8 cellular contexts compared by ENCODE assay signal in the genomic region with DNA sequence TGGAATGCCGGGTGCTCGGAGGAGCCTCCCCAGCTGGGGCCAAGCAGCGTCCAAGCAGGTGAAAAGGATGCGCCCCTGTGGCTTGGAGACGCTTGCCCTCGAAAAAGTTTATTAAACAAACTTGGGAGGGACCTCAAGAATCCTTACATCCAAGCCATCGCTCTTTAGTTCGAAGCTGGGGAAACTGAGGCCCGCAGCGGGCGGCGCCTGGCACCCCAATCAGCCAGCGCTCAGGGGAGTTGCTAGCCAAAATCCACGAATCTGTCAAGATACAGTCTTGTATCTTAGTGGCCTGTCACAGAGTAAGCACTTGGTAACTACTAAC. TPM values are rescaled to one million over a fixed set of nuclear protein-coding genes. Genes with fewer than 3 reads are reported as not detected.
DNase-seq lines count a peak whose midpoint lies in the region; ATAC-seq and TF ChIP-seq lines count a peak whose summit lies in the region.

No MANE protein-coding gene starts in this region.

- DNase-seq in HFFc6 (no peak), glutamatergic neuron (no peak), amniotic stem cell (lab: John Stamatoyannopoulos, UW) (no peak), RKO (ENCODE audit: low spot score) (no peak)
- DNase-seq in activated CD4-positive, alpha-beta memory T cell treated with anti-CD3 and anti-CD28 coated beads, Interleukin-2, amount 10 ng/mL, durations not matched to agents 7 days and 5 days, result no peak
- DNase-seq in stimulated activated CD8-positive, alpha-beta memory T cell treated with anti-CD3 and anti-CD28 coated beads, Interleukin-4, amount 100 ng/mL, for 48 hours, result no peak

- peak overlapping the region in 6 of 7 experiments; percentile 41 to 82 (median 64) for H3K4me3 ChIP-seq in skin epidermis

- H3K4me1 Mint-ChIP-seq in HFFc6 (ENCODE audit: low read depth) (peaks cover 27% of the 10 kb centered on the region), glutamatergic neuron (ENCODE audit: low read depth, unreplicated experiment) (peaks cover 14% of the 10 kb centered on the region)
- H3K4me1 Mint-ChIP-seq in activated CD4-positive, alpha-beta memory T cell treated with anti-CD3 and anti-CD28 coated beads, Interleukin-2, amount 10 ng/mL, durations not matched to agents 7 days and 5 days, result peaks cover 32% of the 10 kb centered on the region

- no peak for ATAC-seq in GM21360 (IDR thresholded peaks at IDR 0.05; ENCODE audit: unreplicated experiment)

- H3K36me3 Mint-ChIP-seq in HFFc6 (ENCODE audit: low read depth), result peaks cover 16% of the 10 kb centered on the region
- H3K36me3 Mint-ChIP-seq in activated CD4-positive, alpha-beta memory T cell treated with anti-CD3 and anti-CD28 coated beads, Interleukin-2, amount 10 ng/mL, durations not matched to agents 7 days and 5 days (ENCODE audit: low read depth), result no peaks in the 10 kb centered on the region
- H3K36me3 Mint-ChIP-seq in glutamatergic neuron (ENCODE audit: unreplicated experiment), result no peaks in the 10 kb centered on the region

- POLR2A ChIA-PET in activated CD4-positive, alpha-beta memory T cell treated with anti-CD3 and anti-CD28 coated beads, Interleukin-2, amount 10 ng/mL, durations not matched to agents 7 days and 5 days (lab: Charles Lee), result interaction anchor here (0.6 to 2.3 kb wide), 9 partner anchors 15 to 403 kb away, joined by 3 to 27 read pairs (median 3); a partner anchor contains a TSS

- H3K27ac Mint-ChIP-seq in HFFc6, result no peak overlapping the region
- peak overlapping the region; percentile 63 for H3K27ac Mint-ChIP-seq in activated CD4-positive, alpha-beta memory T cell treated with anti-CD3 and anti-CD28 coated beads, Interleukin-2, amount 10 ng/mL, durations not matched to agents 7 days and 5 days
- no peak overlapping the region for H3K27ac Mint-ChIP-seq in glutamatergic neuron (ENCODE audit: unreplicated experiment)

- CTCF ChIA-PET in activated CD4-positive, alpha-beta memory T cell treated with anti-CD3 and anti-CD28 coated beads, Interleukin-2, amount 10 ng/mL, durations not matched to agents 7 days and 5 days (lab: Charles Lee), result interaction anchor here (0.7 to 5.6 kb wide), 33 partner anchors 8 to 404 kb away, joined by 3 to 128 read pairs (median 5); a partner anchor contains a TSS

- H3K27me3 Mint-ChIP-seq in HFFc6 (ENCODE audit: insufficient read depth) (peaks cover 4% of the 10 kb centered on the region), glutamatergic neuron (ENCODE audit: unreplicated experiment) (peaks cover 8% of the 10 kb centered on the region)
- H3K27me3 Mint-ChIP-seq in activated CD4-positive, alpha-beta memory T cell treated with anti-CD3 and anti-CD28 coated beads, Interleukin-2, amount 10 ng/mL, durations not matched to agents 7 days and 5 days, result peaks cover 22% of the 10 kb centered on the region

- H3K4me3 Mint-ChIP-seq in HFFc6, result peak overlapping the region; percentile 94
- H3K4me3 Mint-ChIP-seq in activated CD4-positive, alpha-beta memory T cell treated with anti-CD3 and anti-CD28 coated beads, Interleukin-2, amount 10 ng/mL, durations not matched to agents 7 days and 5 days, result peak overlapping the region; percentile 84
- peak overlapping the region; percentile 90 for H3K4me3 Mint-ChIP-seq in glutamatergic neuron (ENCODE audit: unreplicated experiment)

- peak overlapping the region in 16 of 21 experiments; percentile 24 to 91 (median 74) for H3K27ac ChIP-seq in skin epidermis

- TF ChIP-seq CTCF in HFFc6 (IDR thresholded peaks at IDR 0.05), result peak; percentile 52
- peak; percentile 56 for TF ChIP-seq CTCF in glutamatergic neuron (IDR thresholded peaks at IDR 0.05; ENCODE audit: partially characterized antibody, unreplicated experiment)

- no peaks in the 10 kb centered on the region for H3K9me3 Mint-ChIP-seq in HFFc6
- no peaks in the 10 kb centered on the region for H3K9me3 Mint-ChIP-seq in activated CD4-positive, alpha-beta memory T cell treated with anti-CD3 and anti-CD28 coated beads, Interleukin-2, amount 10 ng/mL, durations not matched to agents 7 days and 5 days
- peaks cover 2% of the 10 kb centered on the region for H3K9me3 Mint-ChIP-seq in glutamatergic neuron (ENCODE audit: unreplicated experiment)

RNA-seq across cellular contexts. Expression of a gene that starts 0.6 kb away (rescaled TPM):
- total RNA-seq in HFFc6 (2021; fragmentation: NEBNext Ultra II Directional; extraction: Animal tissue kit (Norgen Biotek cat#: 25700)), result 10 to 100 TPM; 18.0 to 28.9 (median 24.5) TPM
- total RNA-seq in activated CD4-positive, alpha-beta memory T cell treated with anti-CD3 and anti-CD28 coated beads, Interleukin-2, amount 10 ng/mL, durations not matched to agents 7 days and 5 days, result 1 to 10 TPM; 2.7 to 3.1 TPM
- total RNA-seq in glutamatergic neuron (ENCODE audit: unreplicated experiment), result 7.8 TPM

RNA-seq across cellular contexts. Expression of a gene that starts 15.2 kb away (rescaled TPM):
- total RNA-seq in HFFc6 (2021; fragmentation: NEBNext Ultra II Directional; extraction: Animal tissue kit (Norgen Biotek cat#: 25700)), result 10 to 100 TPM; 18.5 to 27.1 (median 23.9) TPM
- 10 to 100 TPM; 40.6 to 41.4 TPM for total RNA-seq in activated CD4-positive, alpha-beta memory T cell treated with anti-CD3 and anti-CD28 coated beads, Interleukin-2, amount 10 ng/mL, durations not matched to agents 7 days and 5 days
- total RNA-seq in glutamatergic neuron (ENCODE audit: unreplicated experiment), result 70.6 TPM

RNA-seq across cellular contexts. Expression of a gene that starts 23.9 kb away (rescaled TPM):
- 10 to 100 TPM; 17.7 to 46.5 (median 22.0) TPM for total RNA-seq in HFFc6 (2021; fragmentation: NEBNext Ultra II Directional; extraction: Animal tissue kit (Norgen Biotek cat#: 25700))
- not detected for total RNA-seq in activated CD4-positive, alpha-beta memory T cell treated with anti-CD3 and anti-CD28 coated beads, Interleukin-2, amount 10 ng/mL, durations not matched to agents 7 days and 5 days
- total RNA-seq in glutamatergic neuron (ENCODE audit: unreplicated experiment), result 37.7 TPM

RNA-seq across cellular contexts. Expression of a gene that starts 48.0 kb away (rescaled TPM):
- 1 to 10 TPM in 1 of 6 experiments, under 1 TPM in 5; 0.40 to 1.2 (median 0.73) TPM for total RNA-seq in HFFc6 (2021; fragmentation: NEBNext Ultra II Directional; extraction: Animal tissue kit (Norgen Biotek cat#: 25700))
- total RNA-seq in activated CD4-positive, alpha-beta memory T cell treated with anti-CD3 and anti-CD28 coated beads, Interleukin-2, amount 10 ng/mL, durations not matched to agents 7 days and 5 days, result under 1 TPM; 0.58 to 0.60 TPM
- total RNA-seq in glutamatergic neuron (ENCODE audit: unreplicated experiment), result 8.6 TPM

Comparison
In these comparisons a context has a peak if more than half of its experiments do, and no peak if none do; other contexts are left out.
1. RNA of a gene that starts 23.9 kb away (total RNA-seq): 37.7 TPM in glutamatergic neuron (single experiment) and 17.7 to 46.5 TPM in HFFc6; not detected in activated CD4-positive, alpha-beta memory T cell treated with anti-CD3 and anti-CD28 coated beads, Interleukin-2, amount 10 ng/mL, durations not matched to agents 7 days and 5 days; every median in the first group is over 10 times any median in the second.
2. Peak in every context shown above with its lines, with median percentiles within 50 percentile points of each other: H3K4me3 Mint-ChIP-seq.